11 cellular contexts compared by ENCODE assay signal in genomic region chr10:22911889-22912762, GRCh38. TPM values are rescaled to one million over a fixed set of nuclear protein-coding genes. Genes with fewer than 3 reads are reported as not detected.
DNase-seq lines count a peak whose midpoint lies in the region; ATAC-seq and TF ChIP-seq lines count a peak whose summit lies in the region.
"Had no signal": no experiment of that assay in that cellular context is flagged by ENCODE, and none has a peak within 500 bp of the region (broad histone marks: within the 10 kb centered on the region; RNA-seq: fewer than 3 reads in every experiment).

No MANE protein-coding gene starts in this region.

- TF ChIP-seq POLR2A in right lobe of liver (IDR thresholded peaks at IDR 0.05), result no peak
- no peak for TF ChIP-seq POLR2A in esophagus muscularis mucosa (IDR thresholded peaks at IDR 0.05; ENCODE audit: low read depth)

- ATAC-seq in right lobe of liver (peak; percentile 26 to 67 (median 54)), GM21381 (IDR thresholded peaks at IDR 0.05; ENCODE audit: unreplicated experiment) (no peak)
- ATAC-seq: activated naive CD8-positive, alpha-beta T cell treated with anti-CD3 and anti-CD28 coated beads, Interleukin-2, amount 50 U/mL, for 24 hours had no signal

- TF ChIP-seq CTCF in right lobe of liver (IDR thresholded peaks at IDR 0.05) (no peak), esophagus muscularis mucosa (IDR thresholded peaks at IDR 0.05) (no peak)

- H3K9ac ChIP-seq in adipocyte (ENCODE audit: low read length), result no peak overlapping the region

- no peak overlapping the region for H3K27ac ChIP-seq in right lobe of liver
- no peak overlapping the region for H3K27ac ChIP-seq in esophagus muscularis mucosa (replicated peaks in 1 of 4)

- H3K36me3 ChIP-seq in adipocyte (ENCODE audit: control insufficient read depth, insufficient read depth, low read length, severe bottlenecking) (no peaks in the 10 kb centered on the region), right lobe of liver (no peaks in the 10 kb centered on the region), esophagus muscularis mucosa (no peaks in the 10 kb centered on the region)

- peaks cover 19% of the 10 kb centered on the region for H3K9me3 ChIP-seq in adipocyte (ENCODE audit: control insufficient read depth, low read length)
- no peaks in the 10 kb centered on the region for H3K9me3 ChIP-seq in right lobe of liver
- H3K9me3 ChIP-seq in esophagus muscularis mucosa, result peaks cover 0 to 8% (median 0%) of the 10 kb centered on the region in 4 donors

- TF ChIP-seq EP300 in esophagus muscularis mucosa (IDR thresholded peaks at IDR 0.05), result no peak

- 49% methylated on average over 10 of the region's 10 CpGs for WGBS in right lobe of liver (ENCODE audit: insufficient coverage, low coverage, low lambda C conversion rate, missing lambda C conversion rate)
- WGBS in esophagus muscularis mucosa, result 49% methylated on average over 10 of the region's 10 CpGs

- H3K4me1 ChIP-seq in adipocyte (ENCODE audit: control insufficient read depth, insufficient read depth, low read length) (no peaks in the 10 kb centered on the region), right lobe of liver (no peaks in the 10 kb centered on the region), esophagus muscularis mucosa (peaks cover 0 to 6% (median 0%) of the 10 kb centered on the region in 4 donors)

- intact Hi-C loops in right lobe of liver (cut with DNase I), result no loop called here
- intact Hi-C loops in esophagus muscularis mucosa (cut with DNase I), result no loop called here

- no peaks in the 10 kb centered on the region for H3K27me3 ChIP-seq in adipocyte (replicated peaks; ENCODE audit: control insufficient read depth, insufficient read depth, low read length)
- H3K27me3 ChIP-seq in right lobe of liver, result no peaks in the 10 kb centered on the region
- H3K27me3 ChIP-seq in esophagus muscularis mucosa, result no peaks in the 10 kb centered on the region

- DNase-seq in EH (ENCODE audit: low read depth) (peak; percentile 6), NCI-H2107 (lab: John Stamatoyannopoulos, UW) (peak; percentile 64), adipocyte (ENCODE audit: low read depth) (peak; percentile 25), right lobe of liver (peak in 1 of 3 donors; percentile 27), esophagus muscularis mucosa (ENCODE audit: extremely low spot score) (no peak), DMS53 (lab: John Stamatoyannopoulos, UW) (no peak), SIG-M5 (lab: John Stamatoyannopoulos, UW) (no peak)
- DNase-seq: activated CD4-positive, CD25-positive, alpha-beta regulatory T cell treated with anti-CD3 and anti-CD28 coated beads, Interleukin-2, amount 50 U/mL, for 72 hours; activated naive CD8-positive, alpha-beta T cell treated with anti-CD3 and anti-CD28 coated beads, Interleukin-2, amount 50 U/mL, for 24 hours; DND-41 had no signal

- H3K4me3 ChIP-seq in adipocyte (ENCODE audit: low read length), result no peak overlapping the region
- no peak overlapping the region for H3K4me3 ChIP-seq in right lobe of liver
- no peak overlapping the region for H3K4me3 ChIP-seq in esophagus muscularis mucosa

RNA-seq across cellular contexts. Expression of gene ARMC3, which starts 15.7 kb away (rescaled TPM):
- total RNA-seq in right lobe of liver (not detected), esophagus muscularis mucosa (under 1 TPM in 1 of 4 donors, not detected in 3; 0.42 TPM)

Comparison
In these comparisons a context has a peak if more than half of its experiments do, and no peak if none do; other contexts are left out.
1. DNase-seq: peak in EH (single experiment), NCI-H2107 (single experiment) and adipocyte (single experiment); none in esophagus muscularis mucosa (single experiment), DMS53 (single experiment) and SIG-M5 (single experiment).